ENCODE assay signal across 8 cellular contexts in genomic region chr5:82165740-82166530, GRCh38.
A peak's percentile ranks its signal among the peaks of the same experiment; 100 is the strongest.
DNase-seq lines count a peak whose midpoint lies in the region; ATAC-seq and TF ChIP-seq lines count a peak whose summit lies in the region.

No MANE protein-coding gene starts in this region.

- H3K9me3 ChIP-seq in T-helper 17 cell (ENCODE audit: control insufficient read depth, low read length, poor library complexity, severe bottlenecking) (no peaks in the 10 kb centered on the region), liver (ENCODE audit: control insufficient read depth in 4 of 4, low read length in 3 of 4) (no peaks in the 10 kb centered on the region)

- H3K4me1 Mint-ChIP-seq in CD14-positive monocyte (peaks cover 5% of the 10 kb centered on the region), T-helper 17 cell (peaks cover under 1% of the 10 kb centered on the region)

- peak; percentile 98 to 100 for TF ChIP-seq RAD21 in liver (IDR thresholded peaks at IDR 0.05)

- peak overlapping the region in 5 of 7 donors; percentile 2 to 59 (median 30) for H3K27ac Mint-ChIP-seq in CD14-positive monocyte
- H3K27ac Mint-ChIP-seq in T-helper 17 cell: no peak overlapping the region

- peaks cover 0 to 1% (median 0%) of the 10 kb centered on the region in 3 donors for H3K27me3 Mint-ChIP-seq in CD14-positive monocyte (ENCODE audit: low read depth in 3 of 3)
- no peaks in the 10 kb centered on the region for H3K27me3 Mint-ChIP-seq in T-helper 17 cell

- H3K9me3 Mint-ChIP-seq in CD14-positive monocyte: no peaks in the 10 kb centered on the region

- peak; percentile 73 for TF ChIP-seq CTCF in CD14-positive monocyte (IDR thresholded peaks at IDR 0.05)
- peak; percentile 58 to 90 (median 79) for TF ChIP-seq CTCF in dorsolateral prefrontal cortex (IDR thresholded peaks at IDR 0.05 in 54 of 56, conservative IDR thresholded peaks at IDR 0.05 in 2 of 56; ENCODE audit: low read depth in 1 of 56, partially characterized antibody in 56 of 56)
- peak; percentile 89 for TF ChIP-seq CTCF in liver (IDR thresholded peaks at IDR 0.05; ENCODE audit: low read depth, low read length, missing input control)

- H3K4me3 ChIP-seq in dorsolateral prefrontal cortex (no peak overlapping the region), liver (ENCODE audit: low read depth in 1 of 3, low read length in 3 of 3) (no peak overlapping the region)

- H3K27me3 ChIP-seq in dorsolateral prefrontal cortex (no peaks in the 10 kb centered on the region), liver (ENCODE audit: control insufficient read depth in 4 of 4, insufficient read depth in 4 of 4, low read length in 3 of 4) (no peaks in the 10 kb centered on the region)

- H3K36me3 Mint-ChIP-seq in CD14-positive monocyte (no peaks in the 10 kb centered on the region), T-helper 17 cell (ENCODE audit: low read depth) (peaks cover 6% of the 10 kb centered on the region)

- no peaks in the 10 kb centered on the region for H3K36me3 ChIP-seq in liver (ENCODE audit: control insufficient read depth in 4 of 4, insufficient read depth in 3 of 4, low read depth in 1 of 4, low read length in 3 of 4)

- H3K9ac ChIP-seq in liver (ENCODE audit: low read depth in 1 of 2, low read length in 2 of 2): peak overlapping the region in 1 of 2 donors; percentile 12

- DNase-seq in CD14-positive monocyte (ENCODE audit: low spot score) (peak; percentile 74), NCI-H2029 (lab: John Stamatoyannopoulos, UW) (peak; percentile 95), T-helper 17 cell (peak in 1 of 3 donors; percentile 4), dorsolateral prefrontal cortex (peak in 9 of 10 donors; percentile 49 to 81 (median 69)), stromal cell of bone marrow (ENCODE audit: low read depth) (peak; percentile 85)

- 51% methylated on average over 3 of the region's 3 CpGs for WGBS in liver

- H3K27ac ChIP-seq in dorsolateral prefrontal cortex (peak overlapping the region in 51 of 59 donors; percentile 7 to 87 (median 57)), liver (ENCODE audit: low read depth in 1 of 2, low read length in 2 of 2) (peak overlapping the region; percentile 59 to 72)

- no peak overlapping the region for H3K4me3 Mint-ChIP-seq in CD14-positive monocyte
- H3K4me3 Mint-ChIP-seq in T-helper 17 cell: no peak overlapping the region

- peaks cover 1 to 16% (median 5%) of the 10 kb centered on the region in 4 donors for H3K4me1 ChIP-seq in liver (ENCODE audit: control insufficient read depth in 4 of 4, insufficient read depth in 4 of 4, low read length in 3 of 4)

- ATAC-seq in GM18520 (IDR thresholded peaks at IDR 0.05; ENCODE audit: unreplicated experiment) (peak; percentile 90), HG03039 (IDR thresholded peaks at IDR 0.05; ENCODE audit: unreplicated experiment) (peak; percentile 85), T-helper 17 cell (peak; percentile 83)

- intact Hi-C loops in CD14-positive monocyte (cut with micrococcal nuclease) (loop anchor here in 1 of 2 donors (10.0 kb wide), 1 partner anchor 741 kb away; no protein-coding TSS in a partner anchor), dorsolateral prefrontal cortex (cut with DNase I) (loop anchor here (2.0 to 10.0 kb wide), 9 partner anchors 59 to 741 kb away; partner anchors contain the start of genes ATG10 (in 1 of the 2) and SSBP2 (in 1 of the 2))

TF ChIP-seq in liver, 16 proteins besides CTCF, POLR2A, EP300 and RAD21:
- TF ChIP-seq HNF4G (IDR thresholded peaks at IDR 0.05) (no peak), HNF4A (conservative IDR thresholded peaks at IDR 0.05) (peak in 1 of 2 donors; percentile 44), EGR1 (IDR thresholded peaks at IDR 0.05; ENCODE audit: low read depth in 2 of 2) (no peak), TAF1 (conservative IDR thresholded peaks at IDR 0.05) (no peak), ATF3 (IDR thresholded peaks at IDR 0.05) (peak; percentile 91), NR2F2 (IDR thresholded peaks at IDR 0.05) (no peak), RXRA (IDR thresholded peaks at IDR 0.05) (peak; percentile 7 to 35), SP1 (IDR thresholded peaks at IDR 0.05) (peak; percentile 38), JUND (IDR thresholded peaks at IDR 0.05) (peak; percentile 94 to 95), REST (IDR thresholded peaks at IDR 0.05) (no peak)
